In genomic region chr6:108252055-108252454, GRCh38 we compare ENCODE assay signal across 26 cellular contexts.
"Had no signal": no experiment of that assay in that cellular context is flagged by ENCODE, and none has a peak within 500 bp of the region (broad histone marks: within the 10 kb centered on the region; RNA-seq: fewer than 3 reads in every experiment).

No MANE protein-coding gene starts in this region.

- H3K4me1 ChIP-seq: foreskin keratinocyte, parathyroid adenoma had no signal

- H3K27me3 Mint-ChIP-seq: naive B cell; stimulated activated naive CD8-positive, alpha-beta T cell treated with anti-CD3 and anti-CD28 coated beads, Interleukin-15, Interleukin-2, amounts not matched to agents 100 ng/mL and 50 ng/mL, for 24 hours had no signal

- H3K27ac Mint-ChIP-seq: nephron; stimulated activated effector memory CD8-positive, alpha-beta T cell treated with anti-CD3 and anti-CD28 coated beads, Interleukin-12 subunit alpha, Interleukin-12 subunit beta, amount 100 ng/mL, for 72 hours; stimulated activated naive CD8-positive, alpha-beta T cell treated with anti-CD3 and anti-CD28 coated beads, Interleukin-15, Interleukin-2, amounts not matched to agents 100 ng/mL and 50 ng/mL, for 24 hours had no signal

- H3K4me3 Mint-ChIP-seq: immature natural killer cell; nephron; stimulated activated effector memory CD8-positive, alpha-beta T cell treated with anti-CD3 and anti-CD28 coated beads, Interleukin-12 subunit alpha, Interleukin-12 subunit beta, amount 100 ng/mL, for 72 hours; stimulated activated naive CD8-positive, alpha-beta T cell treated with anti-CD3 and anti-CD28 coated beads, Interleukin-15, Interleukin-2, amounts not matched to agents 100 ng/mL and 50 ng/mL, for 24 hours had no signal

- H3K27ac ChIP-seq: coronary artery, dorsolateral prefrontal cortex, epithelial cell of prostate, esophagus squamous epithelium, foreskin keratinocyte, left ventricle myocardium inferior, lower lobe of right lung, parathyroid adenoma, psoas muscle, right lobe of liver, tibial artery, upper lobe of right lung, vagina had no signal

- DNase-seq: dorsolateral prefrontal cortex; effector CD8-positive, alpha-beta T cell; esophagus squamous epithelium; foreskin keratinocyte; immature natural killer cell; kidney; left cardiac atrium; left ventricle myocardium inferior; lower lobe of right lung; mesenchymal stem cell; naive B cell; psoas muscle; retina; right lobe of liver; stimulated activated CD4-positive, alpha-beta T cell treated with anti-CD3 and anti-CD28 coated beads, Interleukin-4, amount 100 ng/mL, for 1 hour; stimulated activated CD8-positive, alpha-beta memory T cell treated with anti-CD3 and anti-CD28 coated beads, Interleukin-4, amount 100 ng/mL, for 48 hours; tibial artery; upper lobe of right lung had no signal

- H3K9me3 Mint-ChIP-seq: immature natural killer cell; naive B cell; nephron; stimulated activated effector memory CD8-positive, alpha-beta T cell treated with anti-CD3 and anti-CD28 coated beads, Interleukin-12 subunit alpha, Interleukin-12 subunit beta, amount 100 ng/mL, for 72 hours; stimulated activated naive CD8-positive, alpha-beta T cell treated with anti-CD3 and anti-CD28 coated beads, Interleukin-15, Interleukin-2, amounts not matched to agents 100 ng/mL and 50 ng/mL, for 24 hours had no signal

- H3K4me3 ChIP-seq: coronary artery, dorsolateral prefrontal cortex, esophagus squamous epithelium, left ventricle myocardium inferior, lower lobe of right lung, psoas muscle, right lobe of liver, tibial artery, upper lobe of right lung, vagina had no signal

- H3K9me3 ChIP-seq: esophagus squamous epithelium, left ventricle myocardium inferior, lower lobe of right lung, psoas muscle, right lobe of liver, tibial artery, upper lobe of right lung, vagina had no signal

- FAIRE-seq: endometrium, kidney had no signal

- H3K36me3 ChIP-seq: upper lobe of right lung, vagina had no signal
